1 cellular context compared by ENCODE assay signal in genomic region chr17:42980766-42981397, GRCh38.
TF ChIP-seq lines count a peak whose summit lies in the region.

No MANE protein-coding gene starts in this region.

TF ChIP-seq in HepG2, 621 proteins besides CTCF, POLR2A, EP300 and RAD21 (continued from another document and continues in another):
- TF ChIP-seq HNF1B (CRISPR knock-in tag; IDR thresholded peaks at IDR 0.05) (peak; percentile 8; the same call in 1 of the 2 replicates), ZNF232 (CRISPR knock-in tag; IDR thresholded peaks at IDR 0.05; ENCODE audit: borderline replicate concordance) (no peak), ZNF646 (CRISPR knock-in tag; IDR thresholded peaks at IDR 0.05) (no peak), ZNF326 (CRISPR knock-in tag; IDR thresholded peaks at IDR 0.05; ENCODE audit: borderline replicate concordance) (no peak), ZNF672 (CRISPR knock-in tag; IDR thresholded peaks at IDR 0.05) (no peak), ELF4 (CRISPR knock-in tag; IDR thresholded peaks at IDR 0.05; ENCODE audit: borderline replicate concordance) (peak; percentile 19; the same call in 1 of the 2 replicates), CC2D1A (CRISPR knock-in tag; IDR thresholded peaks at IDR 0.05) (no peak), ZNF407 (CRISPR knock-in tag; IDR thresholded peaks at IDR 0.05; ENCODE audit: not compliant biosample characterization) (peak; percentile 88), TCF7 (IDR thresholded peaks at IDR 0.05; ENCODE audit: low read depth) (no peak), BCL6 (CRISPR knock-in tag; IDR thresholded peaks at IDR 0.05) (no peak), ZNF83 (CRISPR knock-in tag; IDR thresholded peaks at IDR 0.05; ENCODE audit: borderline replicate concordance) (no peak), ZFP37 (CRISPR knock-in tag; IDR thresholded peaks at IDR 0.05; ENCODE audit: borderline replicate concordance) (no peak), ZNF724P (CRISPR knock-in tag; IDR thresholded peaks at IDR 0.05; ENCODE audit: borderline replicate concordance) (peak; percentile 31; the same call in 1 of the 2 replicates), ZNF619 (CRISPR knock-in tag; IDR thresholded peaks at IDR 0.05) (no peak), SMC3 (IDR thresholded peaks at IDR 0.05; ENCODE audit: low read length) (no peak), JARID2 (CRISPR knock-in tag; IDR thresholded peaks at IDR 0.05; ENCODE audit: insufficient replicate concordance) (no peak), ZNF513 (CRISPR knock-in tag; conservative IDR thresholded peaks at IDR 0.05) (no peak), CREB1 (IDR thresholded peaks at IDR 0.05) (peak; percentile 83), CREB1 (CRISPR knock-in tag; IDR thresholded peaks at IDR 0.05) (0 out of 2 replicates have a peak, but pooled peaks have one; percentile 42), KAT8 (CRISPR knock-in tag; IDR thresholded peaks at IDR 0.05) (peak; percentile 15; the same call in 1 of the 2 replicates), RBM22 (optimal IDR thresholded peaks at IDR 0.05; ENCODE audit: low read length) (no peak), ZNF644 (CRISPR knock-in tag; IDR thresholded peaks at IDR 0.05; ENCODE audit: low read depth) (no peak), NFKBIZ (CRISPR knock-in tag; IDR thresholded peaks at IDR 0.05) (no peak), ZNF549 (CRISPR knock-in tag; IDR thresholded peaks at IDR 0.05) (no peak), FOXP1 (IDR thresholded peaks at IDR 0.05) (no peak), FOXP1 (CRISPR knock-in tag; IDR thresholded peaks at IDR 0.05) (no peak), ZBTB2 (CRISPR knock-in tag; IDR thresholded peaks at IDR 0.05; ENCODE audit: low read depth) (no peak; the same call in 1 of the 2 replicates), ZKSCAN5 (CRISPR knock-in tag; IDR thresholded peaks at IDR 0.05) (no peak), CHD2 (IDR thresholded peaks at IDR 0.05; ENCODE audit: low read depth, low read length) (no peak), ZBTB20 (CRISPR knock-in tag; IDR thresholded peaks at IDR 0.05; ENCODE audit: borderline replicate concordance, low read depth) (peak; percentile 85; the same call in 1 of the 2 replicates)
- TF ChIP-seq, protein P1, sequence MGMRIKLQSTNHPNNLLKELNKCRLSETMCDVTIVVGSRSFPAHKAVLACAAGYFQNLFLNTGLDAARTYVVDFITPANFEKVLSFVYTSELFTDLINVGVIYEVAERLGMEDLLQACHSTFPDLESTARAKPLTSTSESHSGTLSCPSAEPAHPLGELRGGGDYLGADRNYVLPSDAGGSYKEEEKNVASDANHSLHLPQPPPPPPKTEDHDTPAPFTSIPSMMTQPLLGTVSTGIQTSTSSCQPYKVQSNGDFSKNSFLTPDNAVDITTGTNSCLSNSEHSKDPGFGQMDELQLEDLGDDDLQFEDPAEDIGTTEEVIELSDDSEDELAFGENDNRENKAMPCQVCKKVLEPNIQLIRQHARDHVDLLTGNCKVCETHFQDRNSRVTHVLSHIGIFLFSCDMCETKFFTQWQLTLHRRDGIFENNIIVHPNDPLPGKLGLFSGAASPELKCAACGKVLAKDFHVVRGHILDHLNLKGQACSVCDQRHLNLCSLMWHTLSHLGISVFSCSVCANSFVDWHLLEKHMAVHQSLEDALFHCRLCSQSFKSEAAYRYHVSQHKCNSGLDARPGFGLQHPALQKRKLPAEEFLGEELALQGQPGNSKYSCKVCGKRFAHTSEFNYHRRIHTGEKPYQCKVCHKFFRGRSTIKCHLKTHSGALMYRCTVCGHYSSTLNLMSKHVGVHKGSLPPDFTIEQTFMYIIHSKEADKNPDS (CRISPR knock-in tag; IDR thresholded peaks at IDR 0.05), result 0 out of 2 replicates have a peak, but pooled peaks have one; percentile 30
- TF ChIP-seq, protein P2, sequence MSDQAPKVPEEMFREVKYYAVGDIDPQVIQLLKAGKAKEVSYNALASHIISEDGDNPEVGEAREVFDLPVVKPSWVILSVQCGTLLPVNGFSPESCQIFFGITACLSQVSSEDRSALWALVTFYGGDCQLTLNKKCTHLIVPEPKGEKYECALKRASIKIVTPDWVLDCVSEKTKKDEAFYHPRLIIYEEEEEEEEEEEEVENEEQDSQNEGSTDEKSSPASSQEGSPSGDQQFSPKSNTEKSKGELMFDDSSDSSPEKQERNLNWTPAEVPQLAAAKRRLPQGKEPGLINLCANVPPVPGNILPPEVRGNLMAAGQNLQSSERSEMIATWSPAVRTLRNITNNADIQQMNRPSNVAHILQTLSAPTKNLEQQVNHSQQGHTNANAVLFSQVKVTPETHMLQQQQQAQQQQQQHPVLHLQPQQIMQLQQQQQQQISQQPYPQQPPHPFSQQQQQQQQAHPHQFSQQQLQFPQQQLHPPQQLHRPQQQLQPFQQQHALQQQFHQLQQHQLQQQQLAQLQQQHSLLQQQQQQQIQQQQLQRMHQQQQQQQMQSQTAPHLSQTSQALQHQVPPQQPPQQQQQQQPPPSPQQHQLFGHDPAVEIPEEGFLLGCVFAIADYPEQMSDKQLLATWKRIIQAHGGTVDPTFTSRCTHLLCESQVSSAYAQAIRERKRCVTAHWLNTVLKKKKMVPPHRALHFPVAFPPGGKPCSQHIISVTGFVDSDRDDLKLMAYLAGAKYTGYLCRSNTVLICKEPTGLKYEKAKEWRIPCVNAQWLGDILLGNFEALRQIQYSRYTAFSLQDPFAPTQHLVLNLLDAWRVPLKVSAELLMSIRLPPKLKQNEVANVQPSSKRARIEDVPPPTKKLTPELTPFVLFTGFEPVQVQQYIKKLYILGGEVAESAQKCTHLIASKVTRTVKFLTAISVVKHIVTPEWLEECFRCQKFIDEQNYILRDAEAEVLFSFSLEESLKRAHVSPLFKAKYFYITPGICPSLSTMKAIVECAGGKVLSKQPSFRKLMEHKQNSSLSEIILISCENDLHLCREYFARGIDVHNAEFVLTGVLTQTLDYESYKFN (CRISPR knock-in tag; conservative IDR thresholded peaks at IDR 0.05), result 0 out of 2 replicates have a peak, but pooled peaks have one; percentile 13
